In the genomic region with DNA sequence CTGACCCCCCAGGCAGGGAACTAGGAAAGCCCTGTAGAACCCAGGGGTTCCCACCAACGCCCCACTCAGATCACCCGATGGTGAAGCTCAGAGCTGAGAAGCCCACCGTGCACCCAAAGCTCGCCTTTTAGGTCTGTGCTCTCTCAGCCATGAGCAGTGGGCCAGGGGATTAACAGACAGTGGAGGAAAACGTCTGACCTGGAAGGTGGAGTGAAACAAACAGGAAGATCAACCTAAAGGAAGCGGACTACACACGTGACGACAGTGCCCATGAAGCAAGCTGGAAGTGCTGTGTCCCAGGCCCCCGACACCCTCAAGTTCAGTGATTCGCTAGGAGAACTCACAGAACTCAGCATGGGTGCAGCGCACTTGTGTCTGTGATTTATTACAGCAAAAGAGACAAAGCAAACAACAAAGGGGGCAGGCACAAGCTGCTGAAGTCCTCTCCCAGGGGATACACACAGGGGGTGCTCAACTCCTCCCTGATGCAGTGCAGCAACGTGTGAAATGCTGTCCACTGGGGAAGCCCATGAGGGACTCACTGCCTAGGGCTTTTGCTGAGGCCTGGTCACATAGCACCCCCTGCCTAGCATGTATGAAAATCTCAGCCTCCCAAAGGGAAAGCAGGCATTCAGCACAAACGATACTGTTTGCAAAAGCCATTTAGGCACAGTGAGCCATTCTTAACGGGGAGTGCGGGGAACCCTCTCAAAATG, we compare ENCODE assay signal across 7 cellular contexts. TPM values are rescaled to one million over a fixed set of nuclear protein-coding genes. Genes with fewer than 3 reads are reported as not detected.
A peak's percentile ranks its signal among the peaks of the same experiment; 100 is the strongest.
DNase-seq lines count a peak whose midpoint lies in the region; ATAC-seq and TF ChIP-seq lines count a peak whose summit lies in the region.

No MANE protein-coding gene starts in this region.

- CTCF ChIA-PET in activated CD4-positive, alpha-beta T cell treated with anti-CD3 and anti-CD28 coated beads, Interleukin-2, amount 10 ng/mL, durations not matched to agents 7 days and 5 days (lab: Charles Lee) = interaction anchor here (0.5 to 1.4 kb wide), 4 partner anchors 19 to 378 kb away, joined by 3 to 4 read pairs (median 3); no protein-coding TSS in a partner anchor

- H3K4me3 ChIP-seq in LNCaP clone FGC (ENCODE audit: low read depth, low read length) = no peak overlapping the region
- H3K4me3 ChIP-seq in kidney epithelial cell (ENCODE audit: low read depth, low read length) = no peak overlapping the region

- H3K27ac Mint-ChIP-seq in activated CD4-positive, alpha-beta T cell treated with anti-CD3 and anti-CD28 coated beads, Interleukin-2, amount 10 ng/mL, durations not matched to agents 7 days and 5 days = no peak overlapping the region

- H3K36me3 Mint-ChIP-seq in activated CD4-positive, alpha-beta T cell treated with anti-CD3 and anti-CD28 coated beads, Interleukin-2, amount 10 ng/mL, durations not matched to agents 7 days and 5 days (ENCODE audit: low read depth) = no peaks in the 10 kb centered on the region

- DNase-seq in EH (ENCODE audit: low read depth) (peak; percentile 36), LNCaP clone FGC (ENCODE audit: low read depth) (no peak), kidney epithelial cell (ENCODE audit: low read depth) (no peak), NCI-H187 treated with DMSO at 0.1 percent for 48 hours (lab: John Stamatoyannopoulos, UW) (no peak)
- peak; percentile 40 for DNase-seq in activated CD4-positive, alpha-beta T cell treated with anti-CD3 and anti-CD28 coated beads, Interleukin-2, amount 10 ng/mL, durations not matched to agents 7 days and 5 days

- H3K36me3 ChIP-seq in kidney epithelial cell (ENCODE audit: control insufficient read depth, insufficient read depth, low read length) = no peaks in the 10 kb centered on the region

- H3K27me3 Mint-ChIP-seq in activated CD4-positive, alpha-beta T cell treated with anti-CD3 and anti-CD28 coated beads, Interleukin-2, amount 10 ng/mL, durations not matched to agents 7 days and 5 days = peaks cover 8% of the 10 kb centered on the region

- no peaks in the 10 kb centered on the region for H3K4me1 Mint-ChIP-seq in activated CD4-positive, alpha-beta T cell treated with anti-CD3 and anti-CD28 coated beads, Interleukin-2, amount 10 ng/mL, durations not matched to agents 7 days and 5 days

- no peak overlapping the region for H3K4me3 Mint-ChIP-seq in activated CD4-positive, alpha-beta T cell treated with anti-CD3 and anti-CD28 coated beads, Interleukin-2, amount 10 ng/mL, durations not matched to agents 7 days and 5 days

- peaks cover 4% of the 10 kb centered on the region for H3K27me3 ChIP-seq in kidney epithelial cell (ENCODE audit: control insufficient read depth, insufficient read depth, low read length)

- ATAC-seq in HG02870 (IDR thresholded peaks at IDR 0.05; ENCODE audit: unreplicated experiment) (no peak), HG03378 (IDR thresholded peaks at IDR 0.05; ENCODE audit: unreplicated experiment) (no peak)

- 0 out of 2 replicates have a peak, but pooled peaks have one; percentile 12 for TF ChIP-seq CTCF in LNCaP clone FGC (IDR thresholded peaks at IDR 0.05; ENCODE audit: control insufficient read depth, extremely low read depth, insufficient read depth)
- TF ChIP-seq CTCF in kidney epithelial cell (IDR thresholded peaks at IDR 0.05; ENCODE audit: insufficient read depth, low read length, poor library complexity, severe bottlenecking) = peak; percentile 48

- POLR2A ChIA-PET in activated CD4-positive, alpha-beta T cell treated with anti-CD3 and anti-CD28 coated beads, Interleukin-2, amount 10 ng/mL, durations not matched to agents 7 days and 5 days (lab: Charles Lee) = no interaction called here

- H3K9me3 Mint-ChIP-seq in activated CD4-positive, alpha-beta T cell treated with anti-CD3 and anti-CD28 coated beads, Interleukin-2, amount 10 ng/mL, durations not matched to agents 7 days and 5 days = no peaks in the 10 kb centered on the region

RNA-seq across cellular contexts. Expression of a gene that starts 43.5 kb away (rescaled TPM):
- total RNA-seq in activated CD4-positive, alpha-beta T cell treated with anti-CD3 and anti-CD28 coated beads, Interleukin-2, amount 10 ng/mL, durations not matched to agents 7 days and 5 days = under 1 TPM in 1 of 2 experiments, not detected in 1; 0.10 TPM
- total RNA-seq in kidney epithelial cell = 0.50 and 1.7 TPM in 2 replicates

RNA-seq across cellular contexts. Expression of a gene that starts 50.7 kb away (rescaled TPM):
- under 1 TPM in 1 of 2 experiments, not detected in 1; 0.07 TPM for total RNA-seq in activated CD4-positive, alpha-beta T cell treated with anti-CD3 and anti-CD28 coated beads, Interleukin-2, amount 10 ng/mL, durations not matched to agents 7 days and 5 days
- total RNA-seq in kidney epithelial cell = 0.14 TPM in 1 of 2 replicates, not detected in the other

Comparison
In these comparisons a context has a peak if more than half of its experiments do, and no peak if none do; other contexts are left out.
1. DNase-seq: peak in EH (single experiment) and activated CD4-positive, alpha-beta T cell treated with anti-CD3 and anti-CD28 coated beads, Interleukin-2, amount 10 ng/mL, durations not matched to agents 7 days and 5 days (single experiment); none in LNCaP clone FGC (single experiment), kidney epithelial cell (single experiment) and NCI-H187 treated with DMSO at 0.1 percent for 48 hours (single experiment).